1 cellular context compared by ENCODE assay signal in genomic region chr2:101614127-101614759, GRCh38.
TF ChIP-seq lines count a peak whose summit lies in the region.

No MANE protein-coding gene starts in this region.

TF ChIP-seq in GM23338, 12 proteins besides CTCF, POLR2A, EP300 and RAD21 (continued from another document):
- TF ChIP-seq ZNF462 (CRISPR knock-in tag; IDR thresholded peaks at IDR 0.05) (no peak), NANOG (IDR thresholded peaks at IDR 0.05; ENCODE audit: borderline replicate concordance) (no peak), ETS1 (IDR thresholded peaks at IDR 0.05) (no peak), REST (IDR thresholded peaks at IDR 0.05; ENCODE audit: unreplicated experiment) (no peak), EZH2 (IDR thresholded peaks at IDR 0.05; ENCODE audit: low read depth, unreplicated experiment) (no peak), CREB1 (CRISPR knock-in tag; IDR thresholded peaks at IDR 0.05; ENCODE audit: low read depth) (no peak), ZNF114 (CRISPR knock-in tag; IDR thresholded peaks at IDR 0.05) (no peak), EZH2phosphoT487 (IDR thresholded peaks at IDR 0.05; ENCODE audit: unreplicated experiment) (no peak), STAT1 (IDR thresholded peaks at IDR 0.05; ENCODE audit: unreplicated experiment) (no peak)
TF ChIP-seq in GM23338: peak in this region for 0.
